ENCODE assay signal across 1 cellular context in genomic region chr10:124705817-124706461, GRCh38.
TF ChIP-seq lines count a peak whose summit lies in the region.

No MANE protein-coding gene starts in this region.

TF ChIP-seq in GM12878, 131 proteins besides CTCF, POLR2A, EP300 and RAD21 (continued from another document):
- TF ChIP-seq ZBTB40 (IDR thresholded peaks at IDR 0.05; ENCODE audit: borderline replicate concordance) (no peak), PML (IDR thresholded peaks at IDR 0.05; ENCODE audit: low read length) (no peak)
